Comparison of ENCODE assay signal across 18 cellular contexts in the genomic region with DNA sequence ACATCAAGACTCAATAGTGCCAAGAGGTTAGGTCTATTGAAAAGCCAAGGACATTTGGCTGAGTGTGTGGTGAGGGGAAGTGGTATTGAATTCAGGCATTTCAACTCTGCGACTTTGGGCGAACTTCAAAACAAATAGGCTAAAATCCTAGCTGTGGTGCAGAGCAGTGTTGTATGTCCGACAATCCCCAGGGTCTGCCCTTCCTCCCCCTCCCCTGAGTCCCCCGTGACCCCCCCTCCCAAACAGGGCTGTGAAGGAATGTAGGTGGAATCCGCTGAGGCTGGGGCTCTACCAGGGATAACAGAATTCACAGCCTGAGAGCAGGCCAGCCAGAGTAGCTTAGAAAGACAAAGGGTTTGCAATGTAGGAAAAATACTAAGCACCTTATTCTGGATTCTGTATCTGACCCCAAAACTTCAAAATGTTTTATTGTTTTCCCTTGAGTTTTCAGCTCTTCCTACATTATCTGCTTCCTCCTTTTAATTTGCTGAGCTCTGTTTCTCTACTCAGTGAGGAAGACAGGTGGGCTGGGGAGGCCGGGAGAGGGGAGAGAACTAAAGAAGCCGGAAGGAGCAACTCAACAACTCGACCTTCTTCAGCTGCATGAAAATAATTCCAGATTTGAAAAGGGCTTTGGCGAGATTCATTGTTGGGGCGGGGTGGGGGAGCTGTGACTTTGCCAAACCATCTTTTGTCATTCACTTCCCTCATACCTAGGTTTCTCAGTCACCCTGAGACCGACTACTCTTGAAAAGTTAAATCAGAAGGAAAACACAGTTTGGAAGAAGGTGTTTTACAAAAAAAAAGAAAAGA.
A peak's percentile ranks its signal among the peaks of the same experiment; 100 is the strongest.
DNase-seq lines count a peak whose midpoint lies in the region; ATAC-seq and TF ChIP-seq lines count a peak whose summit lies in the region.
"Had no signal": no experiment of that assay in that cellular context is flagged by ENCODE, and none has a peak within 500 bp of the region (broad histone marks: within the 10 kb centered on the region; RNA-seq: fewer than 3 reads in every experiment).

No MANE protein-coding gene starts in this region.

- peak overlapping the region; percentile 5 for H3K4me2 ChIP-seq in osteoblast (ENCODE audit: insufficient read depth, low read length)

- H3K4me1 ChIP-seq in osteoblast (ENCODE audit: insufficient read depth, low read length) (no peaks in the 10 kb centered on the region), adrenal gland (replicated peaks in 1 of 2) (peaks cover 6 to 10% of the 10 kb centered on the region in 2 donors), right lobe of liver (no peaks in the 10 kb centered on the region)

- TF ChIP-seq POLR2A in adrenal gland (IDR thresholded peaks at IDR 0.05) (no peak), right lobe of liver (IDR thresholded peaks at IDR 0.05) (no peak)

- ATAC-seq in Right ventricle myocardium inferior (peak; percentile 45), left ventricle myocardium superior (peak; percentile 61), GM19452 (IDR thresholded peaks at IDR 0.05; ENCODE audit: unreplicated experiment) (no peak), right lobe of liver (no peak)
- ATAC-seq: GM12878; natural killer cell treated with Interleukin-12 subunit alpha and Interleukin-12 subunit beta and Interleukin-15 and Interleukin-18, amount 100 ng/mL, for 72 hours; stimulated activated naive CD8-positive, alpha-beta T cell treated with anti-CD3 and anti-CD28 coated beads, Interleukin-15, amount 100 ng/mL, for 72 hours; T-helper 17 cell had no signal

- WGBS in adrenal gland, 4 donors: 16 to 22% (median 17%) methylated on average over 8 to 11 of the region's 11 CpGs
- WGBS in right lobe of liver (ENCODE audit: insufficient coverage, low coverage, low lambda C conversion rate, missing lambda C conversion rate): 23% methylated on average over 10 of the region's 11 CpGs

- H3K79me2 ChIP-seq in osteoblast (ENCODE audit: insufficient read depth, low read length): no peaks in the 10 kb centered on the region

- no peaks in the 10 kb centered on the region for H3K27me3 ChIP-seq in osteoblast (ENCODE audit: insufficient read depth, low read length)
- no peaks in the 10 kb centered on the region for H3K27me3 ChIP-seq in adrenal gland
- H3K27me3 ChIP-seq in right lobe of liver: no peaks in the 10 kb centered on the region

- no peak for DNase-seq in Right ventricle myocardium inferior (ENCODE audit: missing footprints)
- no peak for DNase-seq in cardiac septum (ENCODE audit: low spot score)
- DNase-seq in left ventricle myocardium superior: no peak
- peak; percentile 35 for DNase-seq in osteoblast (ENCODE audit: insufficient read length, low spot score, missing footprints)
- DNase-seq in adrenal gland: no peak
- DNase-seq in EL: no peak
- no peak for DNase-seq in right lobe of liver
- DNase-seq: 8988T; activated naive CD4-positive, alpha-beta T cell treated with anti-CD3 and anti-CD28 coated beads for 36 hours; effector CD4-positive, alpha-beta T cell; immature natural killer cell; KG1; stimulated activated CD4-positive, alpha-beta T cell treated with anti-CD3 and anti-CD28 coated beads, Interleukin-2, amount 100 ng/mL, for 48 hours; stimulated activated naive CD8-positive, alpha-beta T cell treated with anti-CD3 and anti-CD28 coated beads, Interleukin-15, amount 100 ng/mL, for 72 hours; T-helper 17 cell had no signal

- intact Hi-C loops in Right ventricle myocardium inferior (cut with DNase I) (no loop called here), cardiac septum (cut with DNase I) (no loop called here), left ventricle myocardium superior (cut with micrococcal nuclease) (no loop called here), adrenal gland (cut with DNase I) (no loop called here), right lobe of liver (cut with DNase I) (no loop called here)

- H3K27ac ChIP-seq in osteoblast (ENCODE audit: low read depth, low read length): no peak overlapping the region
- H3K27ac ChIP-seq in adrenal gland: peak overlapping the region in 1 of 5 donors; percentile 55
- H3K27ac ChIP-seq in right lobe of liver: no peak overlapping the region

- no peak overlapping the region for H3K4me3 ChIP-seq in osteoblast (ENCODE audit: insufficient read depth, low read length)
- no peak overlapping the region for H3K4me3 ChIP-seq in adrenal gland
- no peak overlapping the region for H3K4me3 ChIP-seq in right lobe of liver
- H3K4me3 ChIP-seq: GM12878 had no signal

- H2AFZ ChIP-seq in osteoblast (ENCODE audit: low read length): peak overlapping the region; percentile 58

- H3K9me3 ChIP-seq in osteoblast (ENCODE audit: low read depth, low read length) (no peaks in the 10 kb centered on the region), adrenal gland (replicated peaks in 1 of 3) (no peaks in the 10 kb centered on the region), right lobe of liver (no peaks in the 10 kb centered on the region)

- no peaks in the 10 kb centered on the region for H4K20me1 ChIP-seq in osteoblast (ENCODE audit: insufficient read depth, low read length)

- no peaks in the 10 kb centered on the region for H3K36me3 ChIP-seq in osteoblast (ENCODE audit: insufficient read depth, low read length)
- no peaks in the 10 kb centered on the region for H3K36me3 ChIP-seq in adrenal gland (replicated peaks in 1 of 2)
- H3K36me3 ChIP-seq in right lobe of liver: no peaks in the 10 kb centered on the region

- no peak for TF ChIP-seq CTCF in osteoblast (IDR thresholded peaks at IDR 0.05; ENCODE audit: extremely low read depth, low read depth, low read length)
- no peak for TF ChIP-seq CTCF in adrenal gland (IDR thresholded peaks at IDR 0.05)
- TF ChIP-seq CTCF in right lobe of liver (IDR thresholded peaks at IDR 0.05): no peak

Comparison
In these comparisons a context has a peak if more than half of its experiments do, and no peak if none do; other contexts are left out.
1. ATAC-seq: peak in Right ventricle myocardium inferior (single experiment) and left ventricle myocardium superior (single experiment); none in GM19452 (single experiment) and right lobe of liver (0 of 4).